1 cellular context compared by ENCODE assay signal in the genomic region with DNA sequence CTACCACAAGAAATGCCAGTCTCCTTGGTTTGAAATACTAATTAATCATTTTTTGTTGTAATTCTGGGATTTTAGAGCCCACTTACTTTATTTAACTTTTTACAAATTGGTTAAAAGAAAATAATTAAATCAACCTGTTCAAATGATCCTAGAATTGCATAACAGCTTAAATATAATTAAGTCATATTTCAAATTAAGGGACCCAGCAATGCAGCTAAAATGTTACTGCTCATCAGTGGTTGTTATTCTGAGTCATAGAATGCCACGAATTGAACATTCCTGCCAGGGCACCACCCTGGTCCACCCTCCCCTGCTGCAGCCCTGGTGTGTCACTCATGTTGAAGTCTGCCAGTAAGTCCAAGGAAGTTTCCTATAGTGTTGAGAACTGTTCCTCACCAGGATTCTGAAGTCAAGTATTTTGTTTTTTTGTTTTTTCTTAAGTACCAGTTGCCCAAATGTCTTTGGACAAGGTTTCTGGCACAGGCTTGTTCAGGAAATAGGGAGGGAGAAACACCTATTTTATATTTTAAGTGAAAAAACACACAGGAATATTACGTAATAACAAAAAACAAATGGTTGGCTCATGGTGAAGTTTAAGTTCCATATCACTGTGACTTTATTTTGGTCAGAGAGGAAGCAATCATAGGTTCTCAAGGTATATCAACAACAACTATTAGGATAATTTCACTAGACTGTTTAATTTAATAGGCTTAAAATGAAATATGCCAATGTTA.
TF ChIP-seq lines count a peak whose summit lies in the region.

No MANE protein-coding gene starts in this region.

TF ChIP-seq in SK-N-SH treated with all-trans-retinoic acid at 6 μM for 48 hours, 23 proteins besides CTCF, POLR2A, EP300 and RAD21 (continued from another document):
- peak; percentile 78 for TF ChIP-seq TCF4 (CRISPR knock-in tag; IDR thresholded peaks at IDR 0.05; ENCODE audit: borderline replicate concordance)
- TF ChIP-seq ISL1 (CRISPR knock-in tag; IDR thresholded peaks at IDR 0.05), result peak; percentile 98
- TF ChIP-seq PATZ1 (CRISPR knock-in tag; IDR thresholded peaks at IDR 0.05; ENCODE audit: borderline replicate concordance), result peak; percentile 63; the same call in 1 of the 2 replicates
- TF ChIP-seq OSR1 (CRISPR knock-in tag; IDR thresholded peaks at IDR 0.05), result no peak
- TF ChIP-seq ZNF70 (CRISPR knock-in tag; IDR thresholded peaks at IDR 0.05), result no peak
- no peak for TF ChIP-seq TOX (CRISPR knock-in tag; IDR thresholded peaks at IDR 0.05; ENCODE audit: borderline replicate concordance)
- TF ChIP-seq ESRRG (CRISPR knock-in tag; IDR thresholded peaks at IDR 0.05), result peak; percentile 31; the same call in 1 of the 2 replicates
- TF ChIP-seq RARB (CRISPR knock-in tag; IDR thresholded peaks at IDR 0.05), result no peak
- TF ChIP-seq BACH2 (CRISPR knock-in tag; IDR thresholded peaks at IDR 0.05; ENCODE audit: borderline replicate concordance), result no peak
- peak; percentile 85; the same call in 1 of the 2 replicates for TF ChIP-seq CSRNP3 (CRISPR knock-in tag; IDR thresholded peaks at IDR 0.05)
- no peak for TF ChIP-seq ZNF565 (CRISPR knock-in tag; conservative IDR thresholded peaks at IDR 0.05; ENCODE audit: low read depth)
- no peak for TF ChIP-seq ARNTL (CRISPR knock-in tag; IDR thresholded peaks at IDR 0.05; ENCODE audit: borderline replicate concordance, low read depth)
- TF ChIP-seq, protein P1, sequence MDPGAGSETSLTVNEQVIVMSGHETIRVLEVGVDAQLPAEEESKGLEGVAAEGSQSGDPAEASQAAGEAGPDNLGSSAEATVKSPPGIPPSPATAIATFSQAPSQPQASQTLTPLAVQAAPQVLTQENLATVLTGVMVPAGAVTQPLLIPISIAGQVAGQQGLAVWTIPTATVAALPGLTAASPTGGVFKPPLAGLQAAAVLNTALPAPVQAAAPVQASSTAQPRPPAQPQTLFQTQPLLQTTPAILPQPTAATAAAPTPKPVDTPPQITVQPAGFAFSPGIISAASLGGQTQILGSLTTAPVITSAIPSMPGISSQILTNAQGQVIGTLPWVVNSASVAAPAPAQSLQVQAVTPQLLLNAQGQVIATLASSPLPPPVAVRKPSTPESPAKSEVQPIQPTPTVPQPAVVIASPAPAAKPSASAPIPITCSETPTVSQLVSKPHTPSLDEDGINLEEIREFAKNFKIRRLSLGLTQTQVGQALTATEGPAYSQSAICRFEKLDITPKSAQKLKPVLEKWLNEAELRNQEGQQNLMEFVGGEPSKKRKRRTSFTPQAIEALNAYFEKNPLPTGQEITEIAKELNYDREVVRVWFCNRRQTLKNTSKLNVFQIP (CRISPR knock-in tag; IDR thresholded peaks at IDR 0.05; ENCODE audit: borderline replicate concordance, low read depth), result peak; percentile 59; the same call in 1 of the 2 replicates
- TF ChIP-seq ZC3H10 (CRISPR knock-in tag; IDR thresholded peaks at IDR 0.05), result peak; percentile 91
- TF ChIP-seq ZFP30 (CRISPR knock-in tag; IDR thresholded peaks at IDR 0.05), result no peak
- peak; percentile 86 for TF ChIP-seq ZFP3 (CRISPR knock-in tag; IDR thresholded peaks at IDR 0.05)
- TF ChIP-seq GLIS3 (CRISPR knock-in tag; IDR thresholded peaks at IDR 0.05), result peak; percentile 91
- peak; percentile 71; the same call in 1 of the 2 replicates for TF ChIP-seq TSHZ2 (CRISPR knock-in tag; IDR thresholded peaks at IDR 0.05)
- no peak for TF ChIP-seq ZNF8 (CRISPR knock-in tag; IDR thresholded peaks at IDR 0.05)
